ENCODE assay signal across 17 cellular contexts in genomic region chr17:6981426-6981825, GRCh38. TPM values are rescaled to one million over a fixed set of nuclear protein-coding genes. Genes with fewer than 3 reads are reported as not detected.
DNase-seq lines count a peak whose midpoint lies in the region; ATAC-seq, FAIRE-seq and TF ChIP-seq lines count a peak whose summit lies in the region.
"Had no signal": no experiment of that assay in that cellular context is flagged by ENCODE, and none has a peak within 500 bp of the region (broad histone marks: within the 10 kb centered on the region; RNA-seq: fewer than 3 reads in every experiment).

No MANE protein-coding gene starts in this region.

- H3K4me3 ChIP-seq in Loucy (ENCODE audit: low read length, poor library complexity, severe bottlenecking) = peak overlapping the region; percentile 63
- no peak overlapping the region for H3K4me3 ChIP-seq in naive thymus-derived CD4-positive, alpha-beta T cell (ENCODE audit: low read length)
- H3K4me3 ChIP-seq: A549, GM23248 had no signal

- TF ChIP-seq CTCF in Loucy (conservative IDR thresholded peaks at IDR 0.05; ENCODE audit: low read length) (no peak), osteocyte (IDR thresholded peaks at IDR 0.05) (no peak)

- intact Hi-C loops in naive thymus-derived CD4-positive, alpha-beta T cell (cut with micrococcal nuclease) = no loop called here
- intact Hi-C loops in activated naive CD4-positive, alpha-beta T cell treated with anti-CD3 and anti-CD28 coated beads for 36 hours (cut with micrococcal nuclease) = no loop called here

- H3K27ac Mint-ChIP-seq in activated CD4-positive, alpha-beta T cell treated with anti-CD3 and anti-CD28 coated beads, Interleukin-2, amount 10 ng/mL, durations not matched to agents 7 days and 5 days = no peak overlapping the region
- no peak overlapping the region for H3K27ac Mint-ChIP-seq in naive thymus-derived CD4-positive, alpha-beta T cell
- no peak overlapping the region for H3K27ac Mint-ChIP-seq in osteocyte (ENCODE audit: unreplicated experiment)
- no peak overlapping the region for H3K27ac Mint-ChIP-seq in activated naive CD4-positive, alpha-beta T cell treated with anti-CD3 and anti-CD28 coated beads for 36 hours
- H3K27ac Mint-ChIP-seq: CD4-positive, alpha-beta T cell had no signal

- CTCF ChIA-PET in activated CD4-positive, alpha-beta T cell treated with anti-CD3 and anti-CD28 coated beads, Interleukin-2, amount 10 ng/mL, durations not matched to agents 7 days and 5 days (lab: Charles Lee) = no interaction called here
- CTCF ChIA-PET in naive thymus-derived CD4-positive, alpha-beta T cell (lab: Charles Lee) = no interaction called here
- CTCF ChIA-PET in activated naive CD4-positive, alpha-beta T cell treated with anti-CD3 and anti-CD28 coated beads for 36 hours (lab: Charles Lee) = interaction anchor here (1.1 to 1.3 kb wide), 2 partner anchors 23 to 34 kb away, joined by 3 to 4 read pairs; no protein-coding TSS in a partner anchor

- no peak for ATAC-seq in naive thymus-derived CD4-positive, alpha-beta T cell
- ATAC-seq: A549 had no signal

- peak; percentile 16 for DNase-seq in activated CD4-positive, alpha-beta T cell treated with anti-CD3 and anti-CD28 coated beads, Interleukin-2, amount 10 ng/mL, durations not matched to agents 7 days and 5 days
- DNase-seq in activated CD4-positive, alpha-beta T cell treated with anti-CD3 and anti-CD28 coated beads, Interleukin-2, amount 50 U/mL, for 1 hour = no peak
- DNase-seq in OCI-M1 (lab: John Stamatoyannopoulos, UW) = peak; percentile 43
- DNase-seq in naive thymus-derived CD4-positive, alpha-beta T cell = no peak
- DNase-seq in urothelium cell line (ENCODE audit: low spot score) = no peak
- no peak for DNase-seq in osteocyte (ENCODE audit: extremely low spot score, unreplicated experiment)
- DNase-seq in activated naive CD4-positive, alpha-beta T cell treated with anti-CD3 and anti-CD28 coated beads for 36 hours = no peak
- DNase-seq: CD4-positive, alpha-beta T cell; GM23248; IMR-90; NCI-H2029; NCI-H510A had no signal

- no peak overlapping the region for H2AFZ ChIP-seq in Loucy (ENCODE audit: low read length)
- H2AFZ ChIP-seq: GM23248 had no signal

- H3K27me3 Mint-ChIP-seq in activated CD4-positive, alpha-beta T cell treated with anti-CD3 and anti-CD28 coated beads, Interleukin-2, amount 10 ng/mL, durations not matched to agents 7 days and 5 days = peaks cover 5% of the 10 kb centered on the region
- H3K27me3 Mint-ChIP-seq in naive thymus-derived CD4-positive, alpha-beta T cell = peaks cover 0 to 4% (median 0%) of the 10 kb centered on the region in 5 donors
- no peaks in the 10 kb centered on the region for H3K27me3 Mint-ChIP-seq in osteocyte (ENCODE audit: unreplicated experiment)
- no peaks in the 10 kb centered on the region for H3K27me3 Mint-ChIP-seq in activated naive CD4-positive, alpha-beta T cell treated with anti-CD3 and anti-CD28 coated beads for 36 hours (ENCODE audit: low read depth)
- H3K27me3 Mint-ChIP-seq: CD4-positive, alpha-beta T cell had no signal

- H3K27ac ChIP-seq in naive thymus-derived CD4-positive, alpha-beta T cell (ENCODE audit: low read depth, low read length) = no peak overlapping the region
- H3K27ac ChIP-seq: A549, GM23248 had no signal

- H3K9ac ChIP-seq in Loucy (ENCODE audit: low read depth, low read length, poor library complexity, severe bottlenecking) = no peak overlapping the region
- H3K9ac ChIP-seq: GM23248 had no signal

- no peak for FAIRE-seq in urothelium cell line (lab: Jason Lieb, UNC)
- FAIRE-seq: A549, D721Med had no signal

- no peaks in the 10 kb centered on the region for H3K36me3 ChIP-seq in Loucy (ENCODE audit: insufficient read depth, low read length)
- H3K36me3 ChIP-seq in naive thymus-derived CD4-positive, alpha-beta T cell (ENCODE audit: control insufficient read depth in 2 of 3, insufficient read depth in 3 of 3, low read length in 3 of 3) = no peaks in the 10 kb centered on the region

- no peaks in the 10 kb centered on the region for H4K20me1 ChIP-seq in Loucy (ENCODE audit: insufficient read depth, low read length, poor library complexity, severe bottlenecking)

- H3K4me3 Mint-ChIP-seq in activated CD4-positive, alpha-beta T cell treated with anti-CD3 and anti-CD28 coated beads, Interleukin-2, amount 10 ng/mL, durations not matched to agents 7 days and 5 days = peak overlapping the region; percentile 13
- peak overlapping the region in 8 of 10 donors; percentile 11 to 64 (median 53) for H3K4me3 Mint-ChIP-seq in naive thymus-derived CD4-positive, alpha-beta T cell
- H3K4me3 Mint-ChIP-seq in osteocyte (ENCODE audit: unreplicated experiment) = no peak overlapping the region
- no peak overlapping the region for H3K4me3 Mint-ChIP-seq in activated naive CD4-positive, alpha-beta T cell treated with anti-CD3 and anti-CD28 coated beads for 36 hours
- H3K4me3 Mint-ChIP-seq: CD4-positive, alpha-beta T cell had no signal

- peaks cover 12% of the 10 kb centered on the region for H3K4me1 ChIP-seq in Loucy (ENCODE audit: insufficient read depth, low read length, poor library complexity, severe bottlenecking)
- H3K4me1 ChIP-seq in naive thymus-derived CD4-positive, alpha-beta T cell (ENCODE audit: control insufficient read depth in 2 of 2, insufficient read depth in 2 of 2, low read length in 2 of 2) = no peaks in the 10 kb centered on the region
- H3K4me1 ChIP-seq: A549 had no signal

- POLR2A ChIA-PET in activated CD4-positive, alpha-beta T cell treated with anti-CD3 and anti-CD28 coated beads, Interleukin-2, amount 10 ng/mL, durations not matched to agents 7 days and 5 days (lab: Charles Lee) = no interaction called here
- POLR2A ChIA-PET in naive thymus-derived CD4-positive, alpha-beta T cell (lab: Charles Lee) = no interaction called here

- no peaks in the 10 kb centered on the region for H3K36me3 Mint-ChIP-seq in activated CD4-positive, alpha-beta T cell treated with anti-CD3 and anti-CD28 coated beads, Interleukin-2, amount 10 ng/mL, durations not matched to agents 7 days and 5 days (ENCODE audit: low read depth)
- H3K36me3 Mint-ChIP-seq in naive thymus-derived CD4-positive, alpha-beta T cell = peaks cover 0 to 14% (median 4%) of the 10 kb centered on the region in 5 donors
- peaks cover 2% of the 10 kb centered on the region for H3K36me3 Mint-ChIP-seq in osteocyte (ENCODE audit: unreplicated experiment)
- H3K36me3 Mint-ChIP-seq in activated naive CD4-positive, alpha-beta T cell treated with anti-CD3 and anti-CD28 coated beads for 36 hours (ENCODE audit: low read depth) = no peaks in the 10 kb centered on the region

- peak overlapping the region; percentile 66 for H3K4me2 ChIP-seq in Loucy (ENCODE audit: low read depth, low read length, poor library complexity, severe bottlenecking)
- H3K4me2 ChIP-seq: A549 had no signal

- no peaks in the 10 kb centered on the region for H3K9me3 ChIP-seq in Loucy (ENCODE audit: insufficient read depth, low read depth, low read length)
- H3K9me3 ChIP-seq in naive thymus-derived CD4-positive, alpha-beta T cell (ENCODE audit: control insufficient read depth in 2 of 3, low read length in 3 of 3) = no peaks in the 10 kb centered on the region
- H3K9me3 ChIP-seq: A549 had no signal

- no peaks in the 10 kb centered on the region for H3K27me3 ChIP-seq in Loucy (ENCODE audit: insufficient read depth, low read length, poor library complexity, severe bottlenecking)
- no peaks in the 10 kb centered on the region for H3K27me3 ChIP-seq in naive thymus-derived CD4-positive, alpha-beta T cell (ENCODE audit: control insufficient read depth in 2 of 2, insufficient read depth in 2 of 2, low read length in 2 of 2)

- H3F3A ChIP-seq in Loucy (ENCODE audit: low read depth) = no peaks in the 10 kb centered on the region

- H3K9me2 ChIP-seq in Loucy (replicated peaks; ENCODE audit: low read depth, low read length) = no peaks in the 10 kb centered on the region

- H3K79me2 ChIP-seq in Loucy (ENCODE audit: insufficient read depth, low read length) = no peaks in the 10 kb centered on the region

- H3K9me3 Mint-ChIP-seq in activated CD4-positive, alpha-beta T cell treated with anti-CD3 and anti-CD28 coated beads, Interleukin-2, amount 10 ng/mL, durations not matched to agents 7 days and 5 days = peaks cover 5% of the 10 kb centered on the region
- peaks cover 0 to 6% (median 0%) of the 10 kb centered on the region in 11 donors for H3K9me3 Mint-ChIP-seq in naive thymus-derived CD4-positive, alpha-beta T cell
- H3K9me3 Mint-ChIP-seq in osteocyte (ENCODE audit: unreplicated experiment) = peaks cover 5% of the 10 kb centered on the region
- H3K9me3 Mint-ChIP-seq in activated naive CD4-positive, alpha-beta T cell treated with anti-CD3 and anti-CD28 coated beads for 36 hours = no peaks in the 10 kb centered on the region
- H3K9me3 Mint-ChIP-seq: CD4-positive, alpha-beta T cell had no signal

- H3K4me1 Mint-ChIP-seq in activated CD4-positive, alpha-beta T cell treated with anti-CD3 and anti-CD28 coated beads, Interleukin-2, amount 10 ng/mL, durations not matched to agents 7 days and 5 days = peaks cover 20% of the 10 kb centered on the region
- peaks cover 1 to 20% (median 14%) of the 10 kb centered on the region in 7 donors for H3K4me1 Mint-ChIP-seq in naive thymus-derived CD4-positive, alpha-beta T cell
- H3K4me1 Mint-ChIP-seq in osteocyte (ENCODE audit: unreplicated experiment) = no peaks in the 10 kb centered on the region
- peaks cover 7% of the 10 kb centered on the region for H3K4me1 Mint-ChIP-seq in activated naive CD4-positive, alpha-beta T cell treated with anti-CD3 and anti-CD28 coated beads for 36 hours (ENCODE audit: low read depth)

RNA-seq across cellular contexts. Expression of gene ALOX12, which starts 14.4 kb away (rescaled TPM):
- total RNA-seq in activated CD4-positive, alpha-beta T cell treated with anti-CD3 and anti-CD28 coated beads, Interleukin-2, amount 10 ng/mL, durations not matched to agents 7 days and 5 days = not detected
- total RNA-seq in naive thymus-derived CD4-positive, alpha-beta T cell = 1 to 10 TPM in 1 of 5 experiments, not detected in 4; 1.0 TPM
- polyA plus RNA-seq in naive thymus-derived CD4-positive, alpha-beta T cell = under 1 TPM; 0.08 to 0.48 TPM
- not detected in 2 replicates for total RNA-seq in osteocyte
- total RNA-seq in activated naive CD4-positive, alpha-beta T cell treated with anti-CD3 and anti-CD28 coated beads for 36 hours = not detected
- total RNA-seq: CD4-positive, alpha-beta T cell; GM23248; HT-29; IMR-90; RPMI7951 had no signal
- polyA plus RNA-seq: A549 had no signal

RNA-seq across cellular contexts. Expression of gene RNASEK, which starts 31.0 kb away (rescaled TPM):
- total RNA-seq in activated CD4-positive, alpha-beta T cell treated with anti-CD3 and anti-CD28 coated beads, Interleukin-2, amount 10 ng/mL, durations not matched to agents 7 days and 5 days = 100 to 1,000 TPM; 134 to 170 TPM
- total RNA-seq in naive thymus-derived CD4-positive, alpha-beta T cell = 100 to 1,000 TPM; 107 to 184 (median 140) TPM
- polyA plus RNA-seq in naive thymus-derived CD4-positive, alpha-beta T cell = 100 to 1,000 TPM; 539 to 628 TPM
- 255 and 269 TPM in 2 replicates for total RNA-seq in osteocyte
- 100 to 1,000 TPM; 120 to 130 TPM for total RNA-seq in activated naive CD4-positive, alpha-beta T cell treated with anti-CD3 and anti-CD28 coated beads for 36 hours

RNA-seq across cellular contexts. Expression of gene BCL6B, which starts 41.4 kb away (rescaled TPM):
- under 1 TPM; 0.40 TPM for total RNA-seq in activated CD4-positive, alpha-beta T cell treated with anti-CD3 and anti-CD28 coated beads, Interleukin-2, amount 10 ng/mL, durations not matched to agents 7 days and 5 days
- under 1 TPM in 1 of 5 experiments, not detected in 4; 0.70 TPM for total RNA-seq in naive thymus-derived CD4-positive, alpha-beta T cell
- polyA plus RNA-seq in naive thymus-derived CD4-positive, alpha-beta T cell = not detected
- not detected in 2 replicates for total RNA-seq in osteocyte
- under 1 TPM; 0.62 to 0.74 TPM for total RNA-seq in activated naive CD4-positive, alpha-beta T cell treated with anti-CD3 and anti-CD28 coated beads for 36 hours
- total RNA-seq: CD4-positive, alpha-beta T cell; GM23248; HT-29; IMR-90; RPMI7951 had no signal
- polyA plus RNA-seq: GM23248, IMR-90 had no signal

RNA-seq across cellular contexts. Expression of gene SLC16A13, which starts 54.4 kb away (rescaled TPM):
- total RNA-seq in activated CD4-positive, alpha-beta T cell treated with anti-CD3 and anti-CD28 coated beads, Interleukin-2, amount 10 ng/mL, durations not matched to agents 7 days and 5 days = 10 to 100 TPM; 18.0 to 19.1 TPM
- 10 to 100 TPM in 3 of 5 experiments, 1 to 10 TPM in 2; 3.4 to 20.9 (median 15.0) TPM for total RNA-seq in naive thymus-derived CD4-positive, alpha-beta T cell
- polyA plus RNA-seq in naive thymus-derived CD4-positive, alpha-beta T cell = 1 to 10 TPM; 1.8 to 3.5 TPM
- 4.4 and 7.9 TPM in 2 replicates for total RNA-seq in osteocyte
- total RNA-seq in activated naive CD4-positive, alpha-beta T cell treated with anti-CD3 and anti-CD28 coated beads for 36 hours = 1 to 10 TPM; 4.1 to 5.3 TPM
- total RNA-seq: GM23248 had no signal

Comparison
In these comparisons a context has a peak if more than half of its experiments do, and no peak if none do; other contexts are left out.
1. DNase-seq: peak in activated CD4-positive, alpha-beta T cell treated with anti-CD3 and anti-CD28 coated beads, Interleukin-2, amount 10 ng/mL, durations not matched to agents 7 days and 5 days (single experiment) and OCI-M1 (single experiment); none in activated CD4-positive, alpha-beta T cell treated with anti-CD3 and anti-CD28 coated beads, Interleukin-2, amount 50 U/mL, for 1 hour (single experiment), naive thymus-derived CD4-positive, alpha-beta T cell (0 of 9), urothelium cell line (single experiment), osteocyte (single experiment) and activated naive CD4-positive, alpha-beta T cell treated with anti-CD3 and anti-CD28 coated beads for 36 hours (single experiment).
2. H3K4me3 Mint-ChIP-seq: peak in activated CD4-positive, alpha-beta T cell treated with anti-CD3 and anti-CD28 coated beads, Interleukin-2, amount 10 ng/mL, durations not matched to agents 7 days and 5 days (single experiment) and naive thymus-derived CD4-positive, alpha-beta T cell (8 of 10); none in osteocyte (single experiment) and activated naive CD4-positive, alpha-beta T cell treated with anti-CD3 and anti-CD28 coated beads for 36 hours (single experiment).